ENCODE assay signal across 17 cellular contexts in genomic region chr13:70884196-70884595, GRCh38.
DNase-seq lines count a peak whose midpoint lies in the region; ATAC-seq and TF ChIP-seq lines count a peak whose summit lies in the region.
"Had no signal": no experiment of that assay in that cellular context is flagged by ENCODE, and none has a peak within 500 bp of the region (broad histone marks: within the 10 kb centered on the region; RNA-seq: fewer than 3 reads in every experiment).

No MANE protein-coding gene starts in this region.

- no peak overlapping the region for H3K4me3 Mint-ChIP-seq in GM23338
- H3K4me3 Mint-ChIP-seq: CD4-positive, alpha-beta memory T cell had no signal

- H2BK15ac ChIP-seq in mesendoderm (replicated peaks; ENCODE audit: low read depth), result no peak overlapping the region

- H3K56ac ChIP-seq in mesendoderm (ENCODE audit: low read length), result no peak overlapping the region

- peaks cover 16% of the 10 kb centered on the region; the same call in 2 of the 3 replicates for H3K36me3 Mint-ChIP-seq in GM23338 (ENCODE audit: low read depth)
- H3K36me3 Mint-ChIP-seq: CD4-positive, alpha-beta memory T cell had no signal

- H4K8ac ChIP-seq in mesendoderm (ENCODE audit: low read depth, low read length), result no peak overlapping the region

- no peak for TF ChIP-seq CTCF in GM23338 (conservative IDR thresholded peaks at IDR 0.05; ENCODE audit: low read depth in 2 of 2)

- no peaks in the 10 kb centered on the region for H3K9me2 ChIP-seq in GM23338 (ENCODE audit: insufficient read depth)

- H3F3A ChIP-seq in GM23338 (replicated peaks; ENCODE audit: low read depth), result no peaks in the 10 kb centered on the region

- H4K5ac ChIP-seq in mesendoderm (ENCODE audit: low read length), result no peak overlapping the region

- H3K36me3 ChIP-seq in GM23338 (ENCODE audit: insufficient read depth) (peaks cover 5% of the 10 kb centered on the region; the same call in 1 of the 2 replicates), mesendoderm (ENCODE audit: control insufficient read depth, insufficient read depth, low read length) (no peaks in the 10 kb centered on the region)

- no peaks in the 10 kb centered on the region for H3K4me1 ChIP-seq in GM23338 (ENCODE audit: insufficient read depth)
- no peaks in the 10 kb centered on the region for H3K4me1 ChIP-seq in mesendoderm (ENCODE audit: control insufficient read depth, low read depth, low read length)
- H3K4me1 ChIP-seq: A549, Caco-2 had no signal

- no peak overlapping the region for H2BK5ac ChIP-seq in mesendoderm (ENCODE audit: low read length)

- no peak overlapping the region for H3K27ac Mint-ChIP-seq in GM23338
- H3K27ac Mint-ChIP-seq: CD4-positive, alpha-beta memory T cell had no signal

- H3K9ac ChIP-seq in mesendoderm (ENCODE audit: low read length), result no peak overlapping the region

- peak; percentile 17 for DNase-seq in NCI-H82 (lab: John Stamatoyannopoulos, UW)
- no peak for DNase-seq in NCI-H82 treated with DMSO at 0.1 percent for 48 hours (lab: John Stamatoyannopoulos, UW; ENCODE audit: unreplicated experiment)
- DNase-seq in GM23338 (ENCODE audit: low spot score), result peak; percentile 4
- peak; percentile 40 for DNase-seq in OCI-M1 (lab: John Stamatoyannopoulos, UW)
- DNase-seq in mesendoderm, result peak; percentile 19
- no peak for DNase-seq in COLO829 (ENCODE audit: low spot score)
- no peak for DNase-seq in AG20443 (ENCODE audit: low spot score)
- DNase-seq: 8988T; ACHN; C1 segment of cervical spinal cord; Caco-2; CD4-positive, alpha-beta memory T cell; DMS153; DND-41; H7; HCEC 1CT had no signal

- no peaks in the 10 kb centered on the region for H4K20me1 ChIP-seq in GM23338 (replicated peaks; ENCODE audit: insufficient read depth)

- no peaks in the 10 kb centered on the region for H3K27me3 Mint-ChIP-seq in GM23338 (ENCODE audit: insufficient read depth, low read depth, poor library complexity)
- H3K27me3 Mint-ChIP-seq: CD4-positive, alpha-beta memory T cell had no signal

- no peak overlapping the region for H2BK120ac ChIP-seq in mesendoderm (ENCODE audit: low read depth, low read length)

- H3K27me3 ChIP-seq in GM23338 (ENCODE audit: insufficient read depth) (no peaks in the 10 kb centered on the region), mesendoderm (ENCODE audit: insufficient read depth, low read length, poor library complexity) (no peaks in the 10 kb centered on the region)

- H3K79me1 ChIP-seq in mesendoderm (ENCODE audit: low read length), result no peaks in the 10 kb centered on the region

- WGBS in mesendoderm (ENCODE audit: extremely low coverage, insufficient coverage, low lambda C conversion rate), result no CpG with 5 or more reads among the region's 2 CpGs

- no peaks in the 10 kb centered on the region for H3K4me1 Mint-ChIP-seq in GM23338
- H3K4me1 Mint-ChIP-seq: CD4-positive, alpha-beta memory T cell had no signal

- H3K27ac ChIP-seq in GM23338 (ENCODE audit: low read depth), result no peak overlapping the region
- H3K27ac ChIP-seq in mesendoderm (ENCODE audit: low read depth, low read length), result no peak overlapping the region
- H3K27ac ChIP-seq: A549 had no signal

- H3K4me2 ChIP-seq in GM23338 (no peak overlapping the region), mesendoderm (ENCODE audit: low read length) (no peak overlapping the region)
- H3K4me2 ChIP-seq: A549 had no signal

- H2AK5ac ChIP-seq in mesendoderm (ENCODE audit: low read length), result no peak overlapping the region

- H3K79me2 ChIP-seq in GM23338 (replicated peaks; ENCODE audit: insufficient read depth) (no peaks in the 10 kb centered on the region), mesendoderm (ENCODE audit: control insufficient read depth, insufficient read depth, low read length) (no peaks in the 10 kb centered on the region)

- no peak overlapping the region for H2AFZ ChIP-seq in GM23338

- ATAC-seq in GM23338, result no peak
- ATAC-seq: A549 had no signal

- H3K18ac ChIP-seq in mesendoderm (ENCODE audit: low read length), result no peak overlapping the region

- H3K4ac ChIP-seq in mesendoderm (ENCODE audit: low read depth, low read length), result no peak overlapping the region

- peaks cover 27% of the 10 kb centered on the region; the same call in 2 of the 3 replicates for H3K9me3 Mint-ChIP-seq in GM23338

- H3K23ac ChIP-seq in mesendoderm (ENCODE audit: low read length), result no peak overlapping the region

- H3K4me3 ChIP-seq in GM23338 (no peak overlapping the region), mesendoderm (ENCODE audit: low read length) (no peak overlapping the region)
- H3K4me3 ChIP-seq: A549 had no signal

TF ChIP-seq in GM23338, 12 proteins besides CTCF, POLR2A, EP300 and RAD21:
- TF ChIP-seq EZH2 (IDR thresholded peaks at IDR 0.05; ENCODE audit: low read depth, unreplicated experiment) (no peak), ZNF331 (CRISPR knock-in tag; IDR thresholded peaks at IDR 0.05; ENCODE audit: low read depth) (no peak), POLR2AphosphoS5 (IDR thresholded peaks at IDR 0.05; ENCODE audit: low read depth) (no peak), NANOG (IDR thresholded peaks at IDR 0.05; ENCODE audit: borderline replicate concordance) (no peak), CREB1 (CRISPR knock-in tag; IDR thresholded peaks at IDR 0.05; ENCODE audit: low read depth) (no peak)
TF ChIP-seq in GM23338: peak in this region for 0.

Comparison
In these comparisons a context has a peak if more than half of its experiments do, and no peak if none do; other contexts are left out.
1. DNase-seq: peak in NCI-H82 (single experiment), GM23338 (single experiment), OCI-M1 (single experiment) and mesendoderm (single experiment); none in NCI-H82 treated with DMSO at 0.1 percent for 48 hours (single experiment), COLO829 (single experiment) and AG20443 (single experiment).